ENCODE assay signal across 31 cellular contexts in genomic region chr5:83348281-83348780, GRCh38.
"Had no signal": no experiment of that assay in that cellular context is flagged by ENCODE, and none has a peak within 500 bp of the region (broad histone marks: within the 10 kb centered on the region; RNA-seq: fewer than 3 reads in every experiment).

No MANE protein-coding gene starts in this region.

- DNase-seq: activated B cell treated with CpG ODN at 0.5 μM for 24 hours; activated CD4-positive, alpha-beta memory T cell treated with anti-CD3 and anti-CD28 coated beads, Interleukin-2, amount 10 ng/mL, durations not matched to agents 7 days and 5 days; activated CD4-positive, alpha-beta T cell treated with anti-CD3 and anti-CD28 coated beads, Interleukin-2, amount 10 ng/mL, durations not matched to agents 24 days and 14 days; activated CD8-positive, alpha-beta memory T cell treated with anti-CD3 and anti-CD28 coated beads, Interleukin-2, amount 50 U/mL, for 48 hours; activated effector memory CD4-positive, alpha-beta T cell treated with Interleukin-2 at 50 U/mL for 16 hours; activated gamma-delta T cell treated with Interleukin-2 at 50 U/mL for 16 hours; activated naive CD4-positive, alpha-beta T cell treated with anti-CD3 and anti-CD28 coated beads, Interleukin-2, amount 50 U/mL, for 16 hours; activated naive CD4-positive, alpha-beta T cell treated with Interleukin-2 at 50 U/mL for 16 hours; activated naive CD8-positive, alpha-beta T cell treated with anti-CD3 and anti-CD28 coated beads for 36 hours; activated naive CD8-positive, alpha-beta T cell treated with anti-CD3 and anti-CD28 coated beads, Interleukin-2, amount 50 U/mL, for 24 hours; activated T-cell treated with anti-CD3 and anti-CD28 coated beads for 4 hours; activated T-cell treated with anti-CD3 and anti-CD28 coated beads, Interleukin-2, amount 50 U/mL, for 24 hours; adrenal gland; amygdala; aorta; body of pancreas; caudate nucleus; cortex of kidney; dermis blood vessel endothelial cell; effector CD4-positive, alpha-beta T cell; effector memory CD8-positive, alpha-beta T cell; foreskin melanocyte; T-helper 1 cell; T-helper 17 cell; T1000; WERI-Rb-1 had no signal

- H3K27ac ChIP-seq: adrenal gland, body of pancreas, esophagus muscularis mucosa, gastroesophageal sphincter, WERI-Rb-1 had no signal

- H3K4me3 ChIP-seq: adrenal gland, body of pancreas, esophagus muscularis mucosa, gastroesophageal sphincter had no signal

- ATAC-seq: activated CD4-positive, CD25-positive, alpha-beta regulatory T cell treated with anti-CD3 and anti-CD28 coated beads, Interleukin-2, amount 50 U/mL, for 24 hours; activated naive CD8-positive, alpha-beta T cell treated with anti-CD3 and anti-CD28 coated beads, Interleukin-2, amount 50 U/mL, for 24 hours; activated T-helper 17 cell treated with anti-CD3 and anti-CD28 coated beads, Interleukin-2, amount 50 U/mL, for 72 hours; body of pancreas; effector memory CD8-positive, alpha-beta T cell; gastroesophageal sphincter; T-helper 17 cell had no signal

- H3K27me3 ChIP-seq: adrenal gland, body of pancreas, esophagus muscularis mucosa, gastroesophageal sphincter had no signal

- H3K36me3 ChIP-seq: adrenal gland, esophagus muscularis mucosa, gastroesophageal sphincter, WERI-Rb-1 had no signal

- H3K27ac Mint-ChIP-seq: activated B cell treated with CpG ODN at 0.5 μM for 24 hours; activated CD4-positive, alpha-beta memory T cell treated with anti-CD3 and anti-CD28 coated beads, Interleukin-2, amount 10 ng/mL, durations not matched to agents 7 days and 5 days; activated CD4-positive, alpha-beta T cell treated with anti-CD3 and anti-CD28 coated beads, Interleukin-2, amount 10 ng/mL, durations not matched to agents 24 days and 14 days; activated naive CD8-positive, alpha-beta T cell treated with anti-CD3 and anti-CD28 coated beads for 36 hours; activated naive CD8-positive, alpha-beta T cell treated with anti-CD3 and anti-CD28 coated beads, Interleukin-2, amount 50 U/mL, for 24 hours; activated T-cell treated with anti-CD3 and anti-CD28 coated beads, Interleukin-2, amount 50 U/mL, for 24 hours; activated T-helper 17 cell treated with anti-CD3 and anti-CD28 coated beads, Interleukin-2, amount 50 U/mL, for 72 hours; effector memory CD8-positive, alpha-beta T cell; T-helper 17 cell; T-helper 2 cell treated with Interferon-gamma antibody and Interleukin-4, amounts not matched to agents 5 μg/mL and 100 μg/mL, for 36 hours had no signal
